7 cellular contexts compared by ENCODE assay signal in the genomic region with DNA sequence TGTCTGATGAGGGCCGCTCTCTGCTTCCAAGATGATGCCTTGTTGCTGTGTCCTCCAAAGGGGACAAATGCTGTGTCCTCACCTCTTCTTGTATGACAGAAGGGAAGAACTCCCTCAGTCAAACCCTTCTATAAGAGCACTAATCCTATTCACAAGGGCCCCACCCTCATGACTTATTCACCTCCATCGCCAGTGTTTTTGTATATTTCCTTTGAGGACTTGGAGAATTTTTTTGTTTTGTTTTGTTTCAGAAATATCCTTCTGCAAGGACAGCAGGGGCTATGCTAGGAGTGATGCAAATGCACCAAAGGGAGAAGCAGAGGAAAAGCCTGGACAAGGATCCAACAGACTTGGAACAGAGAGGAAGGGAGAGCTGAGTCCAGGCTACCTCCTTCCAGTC.
"Had no signal": no experiment of that assay in that cellular context is flagged by ENCODE, and none has a peak within 500 bp of the region (broad histone marks: within the 10 kb centered on the region; RNA-seq: fewer than 3 reads in every experiment).

No MANE protein-coding gene starts in this region.

- H3K4me3 Mint-ChIP-seq: GM23338, H9, HFFc6 had no signal

- H3K27ac Mint-ChIP-seq: GM23338, HFFc6 had no signal

- H3K4me2 ChIP-seq: GM23338 had no signal

- H3K4me3 ChIP-seq: GM23338, K562 had no signal

- H3K9me3 Mint-ChIP-seq: HFFc6 had no signal

- ATAC-seq: GM23338, HCT116, K562 had no signal

- DNase-seq: H9, HFFc6, IMR-90, KG1 had no signal

- H2AFZ ChIP-seq: GM23338 had no signal
